Comparison of ENCODE assay signal across 24 cellular contexts in the genomic region with DNA sequence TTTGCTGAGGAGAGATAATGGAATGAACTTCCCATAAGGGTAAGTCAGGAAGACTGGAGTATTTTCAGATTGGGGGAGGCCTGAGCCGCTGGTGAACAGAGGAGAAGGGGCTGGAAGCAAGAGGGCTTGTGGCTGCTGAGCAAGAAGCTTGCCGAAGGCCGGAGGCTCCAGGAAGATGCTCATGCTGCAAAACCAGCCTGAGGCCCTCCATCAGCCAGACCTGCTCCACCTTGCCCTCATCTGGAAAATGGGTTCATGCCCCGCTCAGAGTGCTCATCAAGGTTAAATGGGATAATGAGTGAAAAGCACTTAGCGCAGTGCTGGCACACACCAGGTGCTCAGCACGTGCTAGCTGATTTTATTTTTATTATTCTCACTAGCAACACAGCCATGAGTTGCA. TPM values are rescaled to one million over a fixed set of nuclear protein-coding genes. Genes with fewer than 3 reads are reported as not detected.
"Had no signal": no experiment of that assay in that cellular context is flagged by ENCODE, and none has a peak within 500 bp of the region (broad histone marks: within the 10 kb centered on the region; RNA-seq: fewer than 3 reads in every experiment).

No MANE protein-coding gene starts in this region.

- H3K27me3 ChIP-seq: brain microvascular endothelial cell, SJCRH30 had no signal

- H3K27me3 Mint-ChIP-seq: activated CD4-positive, alpha-beta T cell treated with anti-CD3 and anti-CD28 coated beads for 36 hours; activated CD4-positive, alpha-beta T cell treated with anti-CD3 and anti-CD28 coated beads, Interleukin-2, amount 10 ng/mL, durations not matched to agents 7 days and 5 days; activated naive CD8-positive, alpha-beta T cell treated with anti-CD3 and anti-CD28 coated beads for 36 hours; activated T-cell treated with anti-CD3 and anti-CD28 coated beads, Interleukin-2, amount 50 U/mL, for 24 hours; central memory CD8-positive, alpha-beta T cell had no signal

- H3K27ac ChIP-seq: brain microvascular endothelial cell, PC-9, SJCRH30, SK-N-MC had no signal

- ATAC-seq: activated CD4-positive, alpha-beta T cell treated with anti-CD3 and anti-CD28 coated beads for 36 hours; activated CD4-positive, CD25-positive, alpha-beta regulatory T cell treated with anti-CD3 and anti-CD28 coated beads, Interleukin-2, amount 50 U/mL, for 24 hours; K562 had no signal

- H3K36me3 ChIP-seq: brain microvascular endothelial cell, SJCRH30 had no signal

- H3K36me3 Mint-ChIP-seq: activated naive CD8-positive, alpha-beta T cell treated with anti-CD3 and anti-CD28 coated beads for 36 hours had no signal

- DNase-seq: activated CD4-positive, alpha-beta T cell treated with anti-CD3 and anti-CD28 coated beads for 36 hours; activated CD4-positive, alpha-beta T cell treated with anti-CD3 and anti-CD28 coated beads, Interleukin-2, amount 10 ng/mL, durations not matched to agents 7 days and 5 days; activated CD4-positive, alpha-beta T cell treated with anti-CD3 and anti-CD28 coated beads, Interleukin-2, amount 50 U/mL, for 48 hours; activated CD8-positive, alpha-beta T cell treated with anti-CD3 and anti-CD28 coated beads, Interleukin-2, amount 10 ng/mL, durations not matched to agents 7 days and 5 days; activated naive CD4-positive, alpha-beta T cell treated with anti-CD3 and anti-CD28 coated beads, Interleukin-2, amount 50 U/mL, for 16 hours; activated naive CD8-positive, alpha-beta T cell treated with anti-CD3 and anti-CD28 coated beads for 36 hours; activated T-cell treated with anti-CD3 and anti-CD28 coated beads, Interleukin-2, amount 50 U/mL, for 24 hours; amniotic stem cell; brain microvascular endothelial cell; NCI-H1105; NCI-H1417 treated with DMSO at 0.1 percent for 48 hours; NCI-H187 treated with DMSO at 0.1 percent for 48 hours; NCI-H510A; NCI-H526; NCI-H748 treated with DMSO at 0.1 percent for 48 hours; PC-9; T1000 had no signal

- H3K9me3 Mint-ChIP-seq: activated CD4-positive, alpha-beta T cell treated with anti-CD3 and anti-CD28 coated beads, Interleukin-2, amount 10 ng/mL, durations not matched to agents 7 days and 5 days; activated naive CD8-positive, alpha-beta T cell treated with anti-CD3 and anti-CD28 coated beads for 36 hours; activated T-cell treated with anti-CD3 and anti-CD28 coated beads, Interleukin-2, amount 50 U/mL, for 24 hours; activated T-helper 2 cell treated with anti-CD3 and anti-CD28 coated beads, Interferon-gamma antibody, Interleukin-2, Interleukin-4, amounts not matched to agents 10 μg/mL and 5 μg/mL and 100 μg/mL, durations not matched to agents 14 hours and 24 hours and 36 hours; central memory CD8-positive, alpha-beta T cell had no signal

- H3K9me3 ChIP-seq: SJCRH30 had no signal

- H3K27ac Mint-ChIP-seq: activated CD4-positive, alpha-beta T cell treated with anti-CD3 and anti-CD28 coated beads for 36 hours; activated CD4-positive, alpha-beta T cell treated with anti-CD3 and anti-CD28 coated beads, Interleukin-2, amount 10 ng/mL, durations not matched to agents 7 days and 5 days; activated CD8-positive, alpha-beta T cell treated with anti-CD3 and anti-CD28 coated beads, Interleukin-2, amount 10 ng/mL, durations not matched to agents 7 days and 5 days; activated naive CD8-positive, alpha-beta T cell treated with anti-CD3 and anti-CD28 coated beads for 36 hours; activated T-cell treated with anti-CD3 and anti-CD28 coated beads, Interleukin-2, amount 50 U/mL, for 24 hours; activated T-helper 2 cell treated with anti-CD3 and anti-CD28 coated beads, Interferon-gamma antibody, Interleukin-2, Interleukin-4, amounts not matched to agents 10 μg/mL and 5 μg/mL and 100 μg/mL, durations not matched to agents 14 hours and 24 hours and 36 hours had no signal

- H3K4me1 ChIP-seq: SJCRH30 had no signal

- H3K4me3 Mint-ChIP-seq: activated CD4-positive, alpha-beta T cell treated with anti-CD3 and anti-CD28 coated beads for 36 hours; activated CD4-positive, alpha-beta T cell treated with anti-CD3 and anti-CD28 coated beads, Interleukin-2, amount 10 ng/mL, durations not matched to agents 7 days and 5 days; activated CD8-positive, alpha-beta T cell treated with anti-CD3 and anti-CD28 coated beads, Interleukin-2, amount 10 ng/mL, durations not matched to agents 7 days and 5 days; activated naive CD8-positive, alpha-beta T cell treated with anti-CD3 and anti-CD28 coated beads for 36 hours; activated T-cell treated with anti-CD3 and anti-CD28 coated beads, Interleukin-2, amount 50 U/mL, for 24 hours; central memory CD8-positive, alpha-beta T cell had no signal

- H3K4me3 ChIP-seq: K562, PC-9, SJCRH30, SK-N-MC had no signal

- H3K4me1 Mint-ChIP-seq: activated CD4-positive, alpha-beta T cell treated with anti-CD3 and anti-CD28 coated beads for 36 hours; activated naive CD8-positive, alpha-beta T cell treated with anti-CD3 and anti-CD28 coated beads for 36 hours had no signal

RNA-seq across cellular contexts. Expression of gene ASGR1, which starts 5.5 kb away (rescaled TPM):
- total RNA-seq: M059J had no signal
